ENCODE assay signal across 8 cellular contexts in the genomic region with DNA sequence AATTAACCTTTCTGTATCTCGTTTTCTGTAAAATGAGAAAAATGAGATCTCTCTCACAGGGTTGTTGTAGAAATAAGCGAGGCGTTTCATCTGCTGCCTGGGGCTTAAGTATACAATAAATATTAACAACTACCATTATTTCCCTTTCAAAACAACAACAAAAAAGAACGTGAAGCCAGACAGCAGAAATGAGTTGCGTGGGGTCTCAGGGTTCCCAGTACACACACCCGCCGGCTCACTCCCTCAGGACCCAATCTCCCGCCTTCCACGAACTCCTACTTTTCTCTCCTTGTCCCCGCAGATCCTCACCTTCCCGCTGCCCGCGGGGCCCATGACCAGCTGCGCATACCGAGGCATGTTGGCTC. TPM values are rescaled to one million over a fixed set of nuclear protein-coding genes. Genes with fewer than 3 reads are reported as not detected.
DNase-seq lines count a peak whose midpoint lies in the region; ATAC-seq and TF ChIP-seq lines count a peak whose summit lies in the region.

No MANE protein-coding gene starts in this region.

- peak overlapping the region; percentile 61 to 77 for H3K4me3 ChIP-seq in DND-41 (ENCODE audit: low read depth in 1 of 2, low read length in 2 of 2)
- peak overlapping the region; percentile 96 for H3K4me3 ChIP-seq in SJCRH30
- H3K4me3 ChIP-seq in esophagus squamous epithelium, result peak overlapping the region; percentile 70 to 80 (median 76)

- peaks cover 42% of the 10 kb centered on the region for H3K4me1 ChIP-seq in DND-41 (ENCODE audit: insufficient read depth, low read length)
- no peaks in the 10 kb centered on the region; the same call in 1 of the 2 replicates for H3K4me1 ChIP-seq in SJCRH30
- peaks cover 14 to 36% (median 17%) of the 10 kb centered on the region in 3 donors for H3K4me1 ChIP-seq in esophagus squamous epithelium

- H3K9me3 ChIP-seq in DND-41 (ENCODE audit: insufficient read depth, low read length, severe bottlenecking) (no peaks in the 10 kb centered on the region), SJCRH30 (replicated peaks) (no peaks in the 10 kb centered on the region), esophagus squamous epithelium (no peaks in the 10 kb centered on the region)

- 0 to 1% methylated on average over 15 of the region's 15 CpGs for WGBS in esophagus squamous epithelium, 2 donors

- H3K36me3 ChIP-seq in DND-41 (ENCODE audit: insufficient read depth, low read length) (peaks cover 22% of the 10 kb centered on the region), SJCRH30 (peaks cover 4% of the 10 kb centered on the region; the same call in 1 of the 2 replicates), esophagus squamous epithelium (peaks cover 0 to 25% (median 0%) of the 10 kb centered on the region in 3 donors)

- H3K9ac ChIP-seq in DND-41 (ENCODE audit: low read depth, low read length), result peak overlapping the region; percentile 87

- H3K27ac ChIP-seq in DND-41 (ENCODE audit: low read length) (peak overlapping the region; percentile 64), SJCRH30 (peak overlapping the region; percentile 99), esophagus squamous epithelium (peak overlapping the region; percentile 90 to 97 (median 93))

- peak in 2 of 4 donors; percentile 87 to 90 for TF ChIP-seq POLR2A in esophagus squamous epithelium (IDR thresholded peaks at IDR 0.05)

- peak overlapping the region; percentile 91 for H3K4me3 Mint-ChIP-seq in progenitor cell of endocrine pancreas (ENCODE audit: low read depth)

- H3K4me1 Mint-ChIP-seq in progenitor cell of endocrine pancreas (ENCODE audit: low read depth), result peaks cover 16% of the 10 kb centered on the region

- no peak for ATAC-seq in DND-41 (ENCODE audit: insufficient read depth, low read depth)
- ATAC-seq in HG03571 (IDR thresholded peaks at IDR 0.05; ENCODE audit: unreplicated experiment), result no peak

- H3K27me3 ChIP-seq in DND-41 (ENCODE audit: insufficient read depth, low read length, poor library complexity) (no peaks in the 10 kb centered on the region), SJCRH30 (no peaks in the 10 kb centered on the region), esophagus squamous epithelium (no peaks in the 10 kb centered on the region)

- TF ChIP-seq CTCF in DND-41 (IDR thresholded peaks at IDR 0.05; ENCODE audit: borderline replicate concordance, extremely low read depth, low read length, poor library complexity, severe bottlenecking) (no peak), esophagus squamous epithelium (IDR thresholded peaks at IDR 0.05) (no peak), progenitor cell of endocrine pancreas (IDR thresholded peaks at IDR 0.05; ENCODE audit: unreplicated experiment) (no peak)

- H3K4me2 ChIP-seq in DND-41 (ENCODE audit: insufficient read depth, low read length), result peak overlapping the region; percentile 73

- H2AFZ ChIP-seq in DND-41 (ENCODE audit: low read depth, low read length), result peak overlapping the region; percentile 78

- H3K27ac Mint-ChIP-seq in progenitor cell of endocrine pancreas, result peak overlapping the region; percentile 98

- H3K79me2 ChIP-seq in DND-41 (ENCODE audit: insufficient read depth, low read length), result peaks cover 81% of the 10 kb centered on the region

- no peaks in the 10 kb centered on the region for H3K9me3 Mint-ChIP-seq in progenitor cell of endocrine pancreas (ENCODE audit: low read depth)

- no peaks in the 10 kb centered on the region for H3K27me3 Mint-ChIP-seq in progenitor cell of endocrine pancreas

- H4K20me1 ChIP-seq in DND-41 (ENCODE audit: insufficient read depth, low read length), result peaks cover 7% of the 10 kb centered on the region; the same call in 1 of the 2 replicates

- intact Hi-C loops in esophagus squamous epithelium (cut with DNase I), result no loop called here

- no peak for DNase-seq in DND-41
- no peak for DNase-seq in SJCRH30
- DNase-seq in esophagus squamous epithelium (lab: John Stamatoyannopoulos, UW), result no peak
- no peak for DNase-seq in progenitor cell of endocrine pancreas (ENCODE audit: low spot score, unreplicated experiment)
- no peak for DNase-seq in CD1c-positive myeloid dendritic cell (ENCODE audit: extremely low spot score)
- DNase-seq in NCI-H345 (lab: John Stamatoyannopoulos, UW), result no peak
- DNase-seq in T-helper 9 cell, result no peak

- peaks cover 4% of the 10 kb centered on the region for H3K36me3 Mint-ChIP-seq in progenitor cell of endocrine pancreas (ENCODE audit: insufficient read depth)

RNA-seq across cellular contexts. Expression of gene GPN3, which starts 0.2 kb away (rescaled TPM):
- 43.6 and 45.9 TPM in 2 replicates for total RNA-seq in SJCRH30 (2014; rRNA removed; shearing (Covaris generic))
- total RNA-seq in esophagus squamous epithelium (10 to 100 TPM in 3 of 4 donors, 1 to 10 TPM in 1; 5.5 to 27.1 (median 12.9) TPM), progenitor cell of endocrine pancreas (18.7 and 19.8 TPM in 2 replicates)

RNA-seq across cellular contexts. Expression of gene FAM216A, which starts 0.8 kb away (rescaled TPM):
- total RNA-seq in SJCRH30 (2014; rRNA removed; shearing (Covaris generic)), result 26.3 and 30.2 TPM in 2 replicates
- total RNA-seq in esophagus squamous epithelium (1 to 10 TPM in 3 of 4 donors, not detected in 1; 1.9 to 7.1 (median 3.4) TPM), progenitor cell of endocrine pancreas (5.3 and 6.8 TPM in 2 replicates)

RNA-seq across cellular contexts. Expression of gene ARPC3, which starts 17.7 kb away (rescaled TPM):
- 106 and 112 TPM in 2 replicates for total RNA-seq in SJCRH30 (2014; rRNA removed; shearing (Covaris generic))
- total RNA-seq in esophagus squamous epithelium (100 to 1,000 TPM; 439 to 894 (median 711) TPM), progenitor cell of endocrine pancreas (181 and 184 TPM in 2 replicates)

RNA-seq across cellular contexts. Expression of gene VPS29, which starts 34.1 kb away (rescaled TPM):
- total RNA-seq in SJCRH30 (2014; rRNA removed; shearing (Covaris generic)), result 73.2 and 91.5 TPM in 2 replicates
- total RNA-seq in esophagus squamous epithelium (100 to 1,000 TPM in 2 of 4 donors, 10 to 100 TPM in 2; 66.9 to 146 (median 110) TPM), progenitor cell of endocrine pancreas (101 and 102 TPM in 2 replicates)

RNA-seq across cellular contexts. Expression of gene RAD9B, which starts 34.3 kb away (rescaled TPM):
- total RNA-seq in SJCRH30 (2014; rRNA removed; shearing (Covaris generic)), result 1.1 and 2.7 TPM in 2 replicates
- total RNA-seq in esophagus squamous epithelium (under 1 TPM in 3 of 4 donors, not detected in 1; 0.23 to 0.76 (median 0.40) TPM), progenitor cell of endocrine pancreas (0.24 and 0.33 TPM in 2 replicates)
